Comparison of ENCODE assay signal across 1 cellular context in genomic region chr1:228900099-228900965, GRCh38.
TF ChIP-seq lines count a peak whose summit lies in the region.

No MANE protein-coding gene starts in this region.

TF ChIP-seq in H1, 55 proteins besides CTCF, POLR2A, EP300 and RAD21 (continued from another document):
- TF ChIP-seq CHD7 (IDR thresholded peaks at IDR 0.05; ENCODE audit: insufficient replicate concordance, low read length) (no peak), SRF (IDR thresholded peaks at IDR 0.05; ENCODE audit: low read depth, low read length) (no peak), RFX5 (IDR thresholded peaks at IDR 0.05; ENCODE audit: borderline replicate concordance, low read depth, low read length) (no peak), EZH2 (IDR thresholded peaks at IDR 0.05; ENCODE audit: low read depth, low read length, severe bottlenecking) (no peak), KDM4A (IDR thresholded peaks at IDR 0.05; ENCODE audit: low read depth, low read length, severe bottlenecking) (no peak), ATF2 (IDR thresholded peaks at IDR 0.05; ENCODE audit: low read length) (no peak), SP1 (IDR thresholded peaks at IDR 0.05; ENCODE audit: low read depth, low read length) (no peak), USF2 (IDR thresholded peaks at IDR 0.05; ENCODE audit: low read length) (no peak), HDAC6 (IDR thresholded peaks at IDR 0.05; ENCODE audit: low read depth, low read length) (no peak), HDAC2 (IDR thresholded peaks at IDR 0.05; ENCODE audit: borderline replicate concordance in 1 of 2, low read depth in 2 of 2, low read length in 2 of 2) (no peak), SIX5 (IDR thresholded peaks at IDR 0.05; ENCODE audit: low read depth, low read length) (no peak), RBBP5 (IDR thresholded peaks at IDR 0.05; ENCODE audit: borderline replicate concordance, low read depth, low read length) (no peak), SP2 (IDR thresholded peaks at IDR 0.05; ENCODE audit: low read length) (no peak)
